Comparison of ENCODE assay signal across 24 cellular contexts in genomic region chr18:21100141-21100540, GRCh38. TPM values are rescaled to one million over a fixed set of nuclear protein-coding genes. Genes with fewer than 3 reads are reported as not detected.
DNase-seq lines count a peak whose midpoint lies in the region; ATAC-seq and TF ChIP-seq lines count a peak whose summit lies in the region.
"Had no signal": no experiment of that assay in that cellular context is flagged by ENCODE, and none has a peak within 500 bp of the region (broad histone marks: within the 10 kb centered on the region; RNA-seq: fewer than 3 reads in every experiment).

No MANE protein-coding gene starts in this region.

- H3K9me3 ChIP-seq in CD4-positive, alpha-beta memory T cell (ENCODE audit: control insufficient read depth in 1 of 2, low read length in 2 of 2), result no peaks in the 10 kb centered on the region
- H3K9me3 ChIP-seq in Loucy (ENCODE audit: insufficient read depth, low read depth, low read length), result no peaks in the 10 kb centered on the region
- no peaks in the 10 kb centered on the region for H3K9me3 ChIP-seq in tibial artery
- H3K9me3 ChIP-seq: gastrocnemius medialis, Peyer's patch, tibial nerve had no signal

- ATAC-seq in central memory CD8-positive, alpha-beta T cell (replicated peaks; ENCODE audit: extremely low read depth, poor library complexity, severe bottlenecking), result no peak
- ATAC-seq in memory B cell (ENCODE audit: low read depth), result no peak
- ATAC-seq: activated CD8-positive, alpha-beta T cell treated with anti-CD3 and anti-CD28 coated beads, Interleukin-2, amount 10 ng/mL, durations not matched to agents 7 days and 5 days; activated naive CD4-positive, alpha-beta T cell treated with anti-CD3 and anti-CD28 coated beads, Interleukin-2, amount 50 U/mL, for 72 hours; activated T-cell treated with anti-CD3 and anti-CD28 coated beads, Interleukin-2, amount 50 U/mL, for 72 hours; gastrocnemius medialis; HepG2; right cardiac atrium had no signal

- H3K36me3 ChIP-seq in CD4-positive, alpha-beta memory T cell (ENCODE audit: insufficient read depth, low read length), result no peaks in the 10 kb centered on the region
- H3K36me3 ChIP-seq in Loucy (ENCODE audit: insufficient read depth, low read length) (no peaks in the 10 kb centered on the region), tibial artery (no peaks in the 10 kb centered on the region)
- H3K36me3 ChIP-seq: gastrocnemius medialis, HAP-1, Peyer's patch, tibial nerve had no signal

- CTCF ChIA-PET in CD4-positive, alpha-beta memory T cell (lab: Charles Lee; ENCODE audit: partially characterized antibody), result interaction anchor here (0.7 kb wide), 1 partner anchor 217 kb away, joined by 3 read pairs; no protein-coding TSS in a partner anchor

- peak overlapping the region in 5 of 8 donors; percentile 28 to 73 (median 58) for H3K4me3 Mint-ChIP-seq in CD4-positive, alpha-beta memory T cell
- peak overlapping the region; percentile 23 for H3K4me3 Mint-ChIP-seq in central memory CD8-positive, alpha-beta T cell
- H3K4me3 Mint-ChIP-seq in memory B cell (no peak overlapping the region), osteocyte (ENCODE audit: unreplicated experiment) (no peak overlapping the region)
- H3K4me3 Mint-ChIP-seq: activated CD8-positive, alpha-beta T cell treated with anti-CD3 and anti-CD28 coated beads, Interleukin-2, amount 10 ng/mL, durations not matched to agents 7 days and 5 days; WTC11 had no signal

- H3K4me1 Mint-ChIP-seq in CD4-positive, alpha-beta memory T cell, result peaks cover 57 to 79% (median 73%) of the 10 kb centered on the region in 4 donors
- H3K4me1 Mint-ChIP-seq in central memory CD8-positive, alpha-beta T cell, result peaks cover 68% of the 10 kb centered on the region
- H3K4me1 Mint-ChIP-seq in memory B cell (peaks cover 51% of the 10 kb centered on the region), osteocyte (ENCODE audit: unreplicated experiment) (peaks cover 22% of the 10 kb centered on the region)

- TF ChIP-seq CTCF in Loucy (conservative IDR thresholded peaks at IDR 0.05; ENCODE audit: low read length) (no peak), osteocyte (IDR thresholded peaks at IDR 0.05) (no peak), tibial artery (IDR thresholded peaks at IDR 0.05) (no peak)

- peak overlapping the region; percentile 96 for H3K4me2 ChIP-seq in Loucy (ENCODE audit: low read depth, low read length, poor library complexity, severe bottlenecking)

- peaks cover 98% of the 10 kb centered on the region for H3K79me2 ChIP-seq in Loucy (ENCODE audit: insufficient read depth, low read length)

- no peaks in the 10 kb centered on the region for H3K9me2 ChIP-seq in Loucy (replicated peaks; ENCODE audit: low read depth, low read length)

- no peaks in the 10 kb centered on the region for H3K27me3 ChIP-seq in CD4-positive, alpha-beta memory T cell (ENCODE audit: insufficient read depth, low read length)
- H3K27me3 ChIP-seq in Loucy (ENCODE audit: insufficient read depth, low read length, poor library complexity, severe bottlenecking), result no peaks in the 10 kb centered on the region
- H3K27me3 ChIP-seq in tibial artery, result no peaks in the 10 kb centered on the region
- H3K27me3 ChIP-seq: gastrocnemius medialis, Peyer's patch, tibial nerve had no signal

- H3K4me1 ChIP-seq in CD4-positive, alpha-beta memory T cell (ENCODE audit: insufficient read depth, low read length), result peaks cover 81% of the 10 kb centered on the region
- H3K4me1 ChIP-seq in Loucy (ENCODE audit: insufficient read depth, low read length, poor library complexity, severe bottlenecking), result peaks cover 53% of the 10 kb centered on the region
- peaks cover 0 to 86% (median 32%) of the 10 kb centered on the region in 4 donors for H3K4me1 ChIP-seq in tibial artery

- POLR2A ChIA-PET in CD4-positive, alpha-beta memory T cell (lab: Charles Lee; ENCODE audit: partially characterized antibody), result interaction anchor here (0.7 to 2.5 kb wide), 4 partner anchors 9 to 48 kb away, joined by 3 to 8 read pairs (median 3); partner anchors contain the start of gene ROCK1

- H3F3A ChIP-seq in Loucy (ENCODE audit: low read depth), result no peaks in the 10 kb centered on the region

- intact Hi-C loops in CD4-positive, alpha-beta memory T cell (cut with micrococcal nuclease), result no loop called here
- intact Hi-C loops in tibial artery (cut with DNase I; ENCODE audit: low total_unique reads) (no loop called here), posterior cingulate gyrus (cut with DNase I) (loop anchor here (10.0 kb wide), 1 partner anchor 65 kb away; no protein-coding TSS in a partner anchor)

- H3K27ac Mint-ChIP-seq in CD4-positive, alpha-beta memory T cell, result peak overlapping the region in 2 of 7 donors; percentile 15 to 30
- H3K27ac Mint-ChIP-seq in central memory CD8-positive, alpha-beta T cell (ENCODE audit: low read depth), result no peak overlapping the region
- H3K27ac Mint-ChIP-seq in memory B cell (peak overlapping the region; percentile 79), osteocyte (ENCODE audit: unreplicated experiment) (no peak overlapping the region)
- H3K27ac Mint-ChIP-seq: activated CD8-positive, alpha-beta T cell treated with anti-CD3 and anti-CD28 coated beads, Interleukin-2, amount 10 ng/mL, durations not matched to agents 7 days and 5 days; activated naive CD4-positive, alpha-beta T cell treated with anti-CD3 and anti-CD28 coated beads, Interleukin-2, amount 50 U/mL, for 72 hours; brain; WTC11 had no signal

- H4K20me1 ChIP-seq in Loucy (ENCODE audit: insufficient read depth, low read length, poor library complexity, severe bottlenecking), result peaks cover 93% of the 10 kb centered on the region

- DNase-seq in CD4-positive, alpha-beta memory T cell, result no peak
- no peak for DNase-seq in central memory CD8-positive, alpha-beta T cell (ENCODE audit: low spot score in 2 of 2)
- DNase-seq in memory B cell (ENCODE audit: low spot score in 2 of 2), result no peak
- DNase-seq in osteocyte (ENCODE audit: extremely low spot score, unreplicated experiment), result no peak
- no peak for DNase-seq in activated CD4-positive, alpha-beta T cell treated with anti-CD3 and anti-CD28 coated beads, Interleukin-2, amount 50 U/mL, for 4 hours
- DNase-seq in tibial artery, result no peak
- DNase-seq in posterior cingulate gyrus, result no peak
- DNase-seq: activated CD8-positive, alpha-beta T cell treated with anti-CD3 and anti-CD28 coated beads, Interleukin-2, amount 10 ng/mL, durations not matched to agents 7 days and 5 days; activated T-cell treated with anti-CD3 and anti-CD28 coated beads, Interleukin-2, amount 50 U/mL, for 72 hours; cortex of kidney; gastrocnemius medialis; NCI-H1694 treated with DMSO at 0.1 percent for 48 hours; NCI-H2227 treated with DMSO at 0.1 percent for 48 hours; right cardiac atrium; stimulated activated naive CD4-positive, alpha-beta T cell had no signal

- no peaks in the 10 kb centered on the region for H3K27me3 Mint-ChIP-seq in CD4-positive, alpha-beta memory T cell
- no peaks in the 10 kb centered on the region for H3K27me3 Mint-ChIP-seq in central memory CD8-positive, alpha-beta T cell
- H3K27me3 Mint-ChIP-seq in memory B cell (no peaks in the 10 kb centered on the region), osteocyte (ENCODE audit: unreplicated experiment) (no peaks in the 10 kb centered on the region)
- H3K27me3 Mint-ChIP-seq: brain had no signal

- no peak overlapping the region for H3K27ac ChIP-seq in CD4-positive, alpha-beta memory T cell (ENCODE audit: low read depth, low read length)
- H3K27ac ChIP-seq in tibial artery, result peak overlapping the region in 1 of 2 donors; percentile 21
- H3K27ac ChIP-seq: gastrocnemius medialis, SK-N-MC, tibial nerve had no signal

- peaks cover 0 to 4% (median 0%) of the 10 kb centered on the region in 8 donors for H3K9me3 Mint-ChIP-seq in CD4-positive, alpha-beta memory T cell
- H3K9me3 Mint-ChIP-seq in central memory CD8-positive, alpha-beta T cell, result no peaks in the 10 kb centered on the region
- peaks cover 4% of the 10 kb centered on the region for H3K9me3 Mint-ChIP-seq in memory B cell
- peaks cover 3% of the 10 kb centered on the region for H3K9me3 Mint-ChIP-seq in osteocyte (ENCODE audit: unreplicated experiment)

- H2AFZ ChIP-seq in Loucy (ENCODE audit: low read length), result no peak overlapping the region

- H3K9ac ChIP-seq in Loucy (ENCODE audit: low read depth, low read length, poor library complexity, severe bottlenecking), result no peak overlapping the region

- H3K4me3 ChIP-seq in CD4-positive, alpha-beta memory T cell (ENCODE audit: low read length in 2 of 2), result no peak overlapping the region
- H3K4me3 ChIP-seq in Loucy (ENCODE audit: low read length, poor library complexity, severe bottlenecking), result no peak overlapping the region
- H3K4me3 ChIP-seq in tibial artery, result no peak overlapping the region
- H3K4me3 ChIP-seq: gastrocnemius medialis, HAP-1, Peyer's patch, SK-N-MC, tibial nerve had no signal

- peaks cover 1 to 5% of the 10 kb centered on the region in 2 donors for H3K36me3 Mint-ChIP-seq in CD4-positive, alpha-beta memory T cell
- peaks cover 6% of the 10 kb centered on the region for H3K36me3 Mint-ChIP-seq in central memory CD8-positive, alpha-beta T cell (ENCODE audit: insufficient read depth)
- H3K36me3 Mint-ChIP-seq in memory B cell (peaks cover 6% of the 10 kb centered on the region), osteocyte (ENCODE audit: unreplicated experiment) (no peaks in the 10 kb centered on the region)
- H3K36me3 Mint-ChIP-seq: WTC11 had no signal

RNA-seq across cellular contexts. Expression of gene ROCK1, which starts 11.5 kb away (rescaled TPM):
- 10 to 100 TPM; 80.7 to 82.8 TPM for total RNA-seq in CD4-positive, alpha-beta memory T cell
- 10 to 100 TPM; 13.0 to 52.2 TPM for polyA plus RNA-seq in CD4-positive, alpha-beta memory T cell
- total RNA-seq in osteocyte, result 50.8 and 51.0 TPM in 2 replicates

Comparison
In these comparisons a context has a peak if more than half of its experiments do, and no peak if none do; other contexts are left out.
1. H3K4me3 Mint-ChIP-seq: peak in CD4-positive, alpha-beta memory T cell (5 of 8) and central memory CD8-positive, alpha-beta T cell (single experiment); none in memory B cell (single experiment) and osteocyte (single experiment).